In genomic region chr17:38729886-38730525, GRCh38 we compare ENCODE assay signal across 1 cellular context.
TF ChIP-seq lines count a peak whose summit lies in the region.

CISD3 (plus strand) TSS chr17:38730341; CDS start chr17:38730359, 18 bp downstream.

TF ChIP-seq in IMR-90, 13 proteins besides CTCF, POLR2A, EP300 and RAD21 (continued from another document):
- TF ChIP-seq NFE2L2 (IDR thresholded peaks at IDR 0.05; ENCODE audit: low read depth, low read length): no peak
- TF ChIP-seq BHLHE40 (IDR thresholded peaks at IDR 0.05; ENCODE audit: low read depth, low read length): peak; percentile 55; the same call in 1 of the 2 replicates
- TF ChIP-seq RCOR1 (IDR thresholded peaks at IDR 0.05; ENCODE audit: insufficient replicate concordance, low read length): no peak
TF ChIP-seq in IMR-90: peak in this region for 3.
